Comparison of ENCODE assay signal across 8 cellular contexts in the genomic region with DNA sequence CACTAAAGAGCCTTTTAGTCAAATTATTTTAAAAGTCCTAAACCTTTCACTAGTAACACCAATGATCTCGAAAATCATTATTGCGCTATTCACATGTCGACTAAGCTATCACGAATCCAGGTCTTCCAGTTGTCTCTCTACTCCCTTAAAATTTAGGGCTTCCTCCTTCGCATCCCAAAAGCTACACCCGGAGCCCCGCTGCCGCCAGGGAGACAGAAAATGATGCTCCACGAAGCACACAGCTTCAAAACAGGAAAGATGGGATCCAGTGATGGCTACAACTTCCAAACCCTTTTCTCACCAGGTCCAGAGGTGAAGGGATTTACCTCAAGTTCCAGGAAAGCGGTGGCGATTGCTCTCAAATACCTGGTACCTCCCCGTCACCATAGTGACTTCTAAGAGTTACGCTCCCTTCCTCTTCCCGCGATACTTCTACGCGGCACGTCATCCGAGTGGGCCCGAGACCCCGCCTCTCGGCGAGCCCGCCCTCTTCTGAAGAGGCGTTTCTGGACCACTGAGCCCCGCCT. TPM values are rescaled to one million over a fixed set of nuclear protein-coding genes. Genes with fewer than 3 reads are reported as not detected.
DNase-seq lines count a peak whose midpoint lies in the region; ATAC-seq, FAIRE-seq and TF ChIP-seq lines count a peak whose summit lies in the region.

A gene (minus strand): TSS at position 406 of the 527 bp plus-strand sequence. CDS start 14,625 bp downstream, outside the sequence.

- no peaks in the 10 kb centered on the region for H3K27me3 ChIP-seq in CD8-positive, alpha-beta T cell (ENCODE audit: insufficient read depth, low read length)

- H3K9me3 ChIP-seq in CD8-positive, alpha-beta T cell (ENCODE audit: low read length) = no peaks in the 10 kb centered on the region

- H3K4me3 ChIP-seq in CD8-positive, alpha-beta T cell (ENCODE audit: low read depth, low read length) = peak within 1 kb of the TSS; percentile 84

- no peak for TF ChIP-seq CTCF in CD8-positive, alpha-beta T cell (IDR thresholded peaks at IDR 0.05)

- POLR2A ChIA-PET in CD8-positive, alpha-beta T cell (lab: Charles Lee) = interaction anchor here (1.4 to 1.5 kb wide), 2 partner anchors 11 to 51 kb away, joined by 3 to 13 read pairs; a partner anchor contains a TSS

- ATAC-seq in CD8-positive, alpha-beta T cell = peak; percentile 95
- peak; percentile 95 for ATAC-seq in GM21367 (IDR thresholded peaks at IDR 0.05; ENCODE audit: unreplicated experiment)
- peak; percentile 95 for ATAC-seq in effector memory CD8-positive, alpha-beta T cell (replicated peaks)

- peaks cover 23% of the 10 kb centered on the region for H3K27me3 Mint-ChIP-seq in CD8-positive, alpha-beta T cell (ENCODE audit: low read depth)
- H3K27me3 Mint-ChIP-seq in effector memory CD8-positive, alpha-beta T cell = peaks cover 6 to 11% of the 10 kb centered on the region in 2 donors

- FAIRE-seq in HTR-8/SVneo (lab: Jason Lieb, UNC) = no peak

- peak within 1 kb of the TSS; percentile 92 for H3K27ac ChIP-seq in CD8-positive, alpha-beta T cell (ENCODE audit: low read depth, low read length)

- H3K9me3 Mint-ChIP-seq in CD8-positive, alpha-beta T cell = no peaks in the 10 kb centered on the region
- H3K9me3 Mint-ChIP-seq in effector memory CD8-positive, alpha-beta T cell = no peaks in the 10 kb centered on the region

- CTCF ChIA-PET in CD8-positive, alpha-beta T cell (lab: Charles Lee) = no interaction called here

- H3K36me3 Mint-ChIP-seq in CD8-positive, alpha-beta T cell = peaks cover 18% of the 10 kb centered on the region
- H3K36me3 Mint-ChIP-seq in effector memory CD8-positive, alpha-beta T cell (ENCODE audit: insufficient read depth) = peaks cover 37% of the 10 kb centered on the region

- peak within 1 kb of the TSS; percentile 90 for H3K4me3 Mint-ChIP-seq in CD8-positive, alpha-beta T cell
- peak within 1 kb of the TSS; percentile 96 to 97 for H3K4me3 Mint-ChIP-seq in effector memory CD8-positive, alpha-beta T cell

- no peaks in the 10 kb centered on the region for H3K36me3 ChIP-seq in CD8-positive, alpha-beta T cell (ENCODE audit: insufficient read depth, low read length)

- DNase-seq in CD8-positive, alpha-beta T cell = peak; percentile 87 to 97 (median 95)
- DNase-seq in HTR-8/SVneo (ENCODE audit: insufficient read length, low spot score) (peak; percentile 88), NOMO-1 treated with DMSO at 0.1 percent for 48 hours (lab: John Stamatoyannopoulos, UW; ENCODE audit: unreplicated experiment) (peak; percentile 97), medulla oblongata (ENCODE audit: extremely low spot score) (peak; percentile 97)
- peak; percentile 72 to 87 (median 75) for DNase-seq in activated CD8-positive, alpha-beta memory T cell treated with anti-CD3 and anti-CD28 coated beads for 48 hours (ENCODE audit: low read depth in 2 of 3, low spot score in 2 of 3)
- DNase-seq in effector memory CD8-positive, alpha-beta T cell = peak; percentile 95 to 97 (median 96)
- DNase-seq in stimulated activated CD8-positive, alpha-beta memory T cell treated with anti-CD3 and anti-CD28 coated beads, Interleukin-12 subunit alpha, Interleukin-12 subunit beta, amount 100 ng/mL, for 1 hour (ENCODE audit: low read depth) = peak; percentile 95

- H3K4me1 ChIP-seq in CD8-positive, alpha-beta T cell (ENCODE audit: insufficient read depth, low read length) = peaks cover 35% of the 10 kb centered on the region

- peak within 1 kb of the TSS; percentile 99 for H3K27ac Mint-ChIP-seq in CD8-positive, alpha-beta T cell
- peak within 1 kb of the TSS; percentile 99 to 100 for H3K27ac Mint-ChIP-seq in effector memory CD8-positive, alpha-beta T cell

- peaks cover 52% of the 10 kb centered on the region for H3K4me1 Mint-ChIP-seq in CD8-positive, alpha-beta T cell (ENCODE audit: low read depth)
- H3K4me1 Mint-ChIP-seq in effector memory CD8-positive, alpha-beta T cell (ENCODE audit: low read depth in 2 of 2) = peaks cover 23 to 32% of the 10 kb centered on the region in 2 donors

- intact Hi-C loops in CD8-positive, alpha-beta T cell (cut with DNase I, micrococcal nuclease) = loop anchor here (1.0 to 5.0 kb wide), 8 partner anchors 14 to 1597 kb away; a partner anchor contains a TSS

RNA-seq across cellular contexts. Expression of the gene that starts here (rescaled TPM):
- total RNA-seq in CD8-positive, alpha-beta T cell = 10 to 100 TPM in 1 of 2 experiments, 1 to 10 TPM in 1; 9.9 to 12.7 TPM

Comparison
In these comparisons a context has a peak if more than half of its experiments do, and no peak if none do; other contexts are left out.
1. Peak in every context shown above with its lines: DNase-seq, ATAC-seq, H3K4me3 ChIP-seq and H3K27ac ChIP-seq.